In the genomic region with DNA sequence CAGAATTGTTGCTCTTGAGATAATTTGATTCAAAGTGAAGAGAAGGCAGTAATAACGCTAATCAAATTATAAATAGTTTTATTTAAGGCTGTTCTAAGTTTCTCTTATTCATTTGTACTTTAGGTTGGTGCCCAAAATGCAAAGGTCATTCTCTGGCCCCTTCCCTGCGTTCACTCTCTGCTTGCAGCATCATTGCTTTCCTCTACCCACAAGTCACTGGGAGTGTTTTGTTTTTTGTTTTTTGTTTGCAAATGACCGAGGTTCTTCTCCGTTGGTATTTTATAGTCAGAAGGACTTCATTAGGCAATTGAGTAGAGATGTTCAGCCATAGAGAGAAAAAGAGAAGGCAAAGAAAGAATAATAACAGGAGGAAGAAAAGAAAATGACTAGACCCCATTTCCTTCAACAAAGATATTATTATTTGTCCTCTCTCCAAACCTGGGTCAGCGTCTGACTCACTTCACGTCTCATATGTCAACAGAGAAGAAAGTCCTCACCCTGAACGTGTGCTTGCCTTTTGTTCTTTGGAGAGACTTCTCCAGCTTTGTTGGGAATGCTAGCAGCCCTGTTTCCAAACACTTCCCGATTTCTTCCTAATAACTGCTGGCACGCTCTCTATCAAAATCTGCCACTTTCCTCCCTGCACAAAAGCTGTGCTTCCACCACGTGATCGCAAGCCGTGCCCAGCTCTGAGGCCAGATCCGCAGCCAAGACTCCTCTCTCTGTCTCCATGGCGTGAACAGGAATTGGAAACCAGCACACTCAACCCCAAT, we compare ENCODE assay signal across 8 cellular contexts.
DNase-seq lines count a peak whose midpoint lies in the region; ATAC-seq, FAIRE-seq and TF ChIP-seq lines count a peak whose summit lies in the region.

No MANE protein-coding gene starts in this region.

- H3K27ac Mint-ChIP-seq in glutamatergic neuron (ENCODE audit: unreplicated experiment): peak overlapping the region; percentile 94
- H3K27ac Mint-ChIP-seq in activated naive CD4-positive, alpha-beta T cell treated with anti-CD3 and anti-CD28 coated beads, Interleukin-2, amount 50 U/mL, for 72 hours: no peak overlapping the region

- DNase-seq in DMS53 (lab: John Stamatoyannopoulos, UW) (peak; percentile 89), RPMI7951 (ENCODE audit: low read depth) (peak; percentile 26), glutamatergic neuron (peak; percentile 38), prostate gland (ENCODE audit: low spot score) (peak; percentile 22), small intestine (no peak)
- no peak for DNase-seq in activated naive CD4-positive, alpha-beta T cell treated with anti-CD3 and anti-CD28 coated beads, Interleukin-2, amount 50 U/mL, for 72 hours (ENCODE audit: low spot score in 2 of 2)

- H3K9me3 ChIP-seq in prostate gland (no peaks in the 10 kb centered on the region), small intestine (ENCODE audit: control insufficient read depth, low read depth) (no peaks in the 10 kb centered on the region)

- H3K36me3 Mint-ChIP-seq in glutamatergic neuron (ENCODE audit: unreplicated experiment): no peaks in the 10 kb centered on the region
- no peaks in the 10 kb centered on the region for H3K36me3 Mint-ChIP-seq in activated naive CD4-positive, alpha-beta T cell treated with anti-CD3 and anti-CD28 coated beads, Interleukin-2, amount 50 U/mL, for 72 hours

- H3K9me3 Mint-ChIP-seq in glutamatergic neuron (ENCODE audit: unreplicated experiment): peaks cover 16% of the 10 kb centered on the region
- H3K9me3 Mint-ChIP-seq in activated naive CD4-positive, alpha-beta T cell treated with anti-CD3 and anti-CD28 coated beads, Interleukin-2, amount 50 U/mL, for 72 hours: no peaks in the 10 kb centered on the region

- H3K36me3 ChIP-seq in prostate gland (no peaks in the 10 kb centered on the region), small intestine (ENCODE audit: control insufficient read depth in 2 of 2, insufficient read depth in 2 of 2, low read length in 2 of 2) (no peaks in the 10 kb centered on the region)

- TF ChIP-seq CTCF in glutamatergic neuron (IDR thresholded peaks at IDR 0.05; ENCODE audit: partially characterized antibody, unreplicated experiment) (no peak), prostate gland (IDR thresholded peaks at IDR 0.05) (no peak)

- peaks cover 69% of the 10 kb centered on the region for H3K4me1 Mint-ChIP-seq in glutamatergic neuron (ENCODE audit: low read depth, unreplicated experiment)

- no peak for ATAC-seq in GM21717 (IDR thresholded peaks at IDR 0.05; ENCODE audit: unreplicated experiment)
- ATAC-seq in activated naive CD4-positive, alpha-beta T cell treated with anti-CD3 and anti-CD28 coated beads, Interleukin-2, amount 50 U/mL, for 72 hours: no peak
- ATAC-seq in HG03565 (IDR thresholded peaks at IDR 0.05; ENCODE audit: unreplicated experiment): no peak

- peak overlapping the region; percentile 79 for H3K4me3 Mint-ChIP-seq in glutamatergic neuron (ENCODE audit: unreplicated experiment)

- H3K4me3 ChIP-seq in prostate gland: peak overlapping the region in 1 of 2 donors; percentile 10
- no peak overlapping the region for H3K4me3 ChIP-seq in small intestine (ENCODE audit: low read depth in 1 of 2, low read length in 2 of 2)

- H3K27me3 ChIP-seq in prostate gland (replicated peaks; ENCODE audit: insufficient read depth) (no peaks in the 10 kb centered on the region), small intestine (ENCODE audit: control insufficient read depth in 2 of 2, insufficient read depth in 2 of 2, low read length in 2 of 2) (no peaks in the 10 kb centered on the region)

- no peak for TF ChIP-seq POLR2A in prostate gland (IDR thresholded peaks at IDR 0.05)

- no peaks in the 10 kb centered on the region for H3K4me1 ChIP-seq in prostate gland (replicated peaks)
- H3K4me1 ChIP-seq in small intestine (ENCODE audit: control insufficient read depth in 2 of 2, insufficient read depth in 1 of 2, low read depth in 1 of 2, low read length in 1 of 2): no peaks in the 10 kb centered on the region

- peaks cover 12% of the 10 kb centered on the region for H3K27me3 Mint-ChIP-seq in glutamatergic neuron (ENCODE audit: unreplicated experiment)

- H3K27ac ChIP-seq in prostate gland (no peak overlapping the region), small intestine (ENCODE audit: low read depth in 1 of 2, low read length in 1 of 2) (peak overlapping the region in 1 of 2 donors; percentile 45)

- 18% methylated on average over 14 of the region's 14 CpGs for WGBS in prostate gland
- 15 to 29% (median 29%) methylated on average over 14 of the region's 14 CpGs for WGBS in small intestine, 3 donors

- intact Hi-C loops in prostate gland (cut with DNase I): no loop called here

- no peak for FAIRE-seq in small intestine (lab: Jason Lieb, UNC)

Comparison
In these comparisons a context has a peak if more than half of its experiments do, and no peak if none do; other contexts are left out.
1. DNase-seq: peak in DMS53 (single experiment), RPMI7951 (single experiment), glutamatergic neuron (single experiment) and prostate gland (single experiment); none in activated naive CD4-positive, alpha-beta T cell treated with anti-CD3 and anti-CD28 coated beads, Interleukin-2, amount 50 U/mL, for 72 hours (0 of 2) and small intestine (single experiment).